Comparison of ENCODE assay signal across 21 cellular contexts in the genomic region with DNA sequence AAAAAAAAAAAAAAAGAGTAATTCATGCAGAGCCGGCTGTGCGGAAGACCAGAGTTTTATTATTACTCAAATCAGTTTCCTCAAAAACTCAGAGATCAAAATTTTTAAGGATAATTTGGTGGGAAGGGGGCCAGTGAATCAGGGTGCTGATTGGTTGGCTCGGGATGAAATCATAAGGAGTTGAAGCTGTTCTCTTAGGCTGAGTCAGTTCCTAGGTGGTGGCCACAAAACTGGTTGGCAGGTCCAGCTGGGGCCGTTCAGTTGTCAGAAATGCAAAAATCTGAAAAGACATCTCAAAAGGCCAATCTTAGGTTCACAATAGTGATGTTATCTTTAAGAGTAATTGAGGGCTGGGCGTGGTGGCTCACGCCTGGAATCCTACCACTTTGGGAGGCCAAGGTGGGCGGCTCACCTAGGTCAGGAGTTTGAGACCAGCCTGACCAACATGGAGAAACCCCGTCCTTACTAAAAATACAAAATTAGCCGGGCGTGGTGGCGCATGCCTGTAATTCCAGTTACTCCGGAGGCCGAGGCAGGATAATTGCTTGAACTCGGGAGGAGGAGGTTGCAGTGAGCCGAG. TPM values are rescaled to one million over a fixed set of nuclear protein-coding genes. Genes with fewer than 3 reads are reported as not detected.
DNase-seq lines count a peak whose midpoint lies in the region; ATAC-seq and TF ChIP-seq lines count a peak whose summit lies in the region.
"Had no signal": no experiment of that assay in that cellular context is flagged by ENCODE, and none has a peak within 500 bp of the region (broad histone marks: within the 10 kb centered on the region; RNA-seq: fewer than 3 reads in every experiment).

No MANE protein-coding gene starts in this region.

- H3K36me3 ChIP-seq in neural progenitor cell: no peaks in the 10 kb centered on the region
- H3K36me3 ChIP-seq in suprapubic skin: no peaks in the 10 kb centered on the region
- no peaks in the 10 kb centered on the region for H3K36me3 ChIP-seq in testis (ENCODE audit: low read depth, missing control alignments)

- H3K4me3 Mint-ChIP-seq in chondrocyte (ENCODE audit: unreplicated experiment) (no peak overlapping the region), neural progenitor cell (peak overlapping the region; percentile 21)

- 63% methylated on average over 15 of the region's 15 CpGs for WGBS in suprapubic skin
- 67 to 78% methylated on average over 15 of the region's 15 CpGs for WGBS in testis, 2 donors

- H3K27ac ChIP-seq in neural progenitor cell (no peak overlapping the region), suprapubic skin (no peak overlapping the region), testis (no peak overlapping the region)

- peaks cover 2% of the 10 kb centered on the region for H3K9me3 ChIP-seq in neural progenitor cell (ENCODE audit: low read depth)
- H3K9me3 ChIP-seq in suprapubic skin: no peaks in the 10 kb centered on the region
- H3K9me3 ChIP-seq in testis: no peaks in the 10 kb centered on the region

- H3K4me1 Mint-ChIP-seq in chondrocyte (ENCODE audit: low read depth): peaks cover 11% of the 10 kb centered on the region
- peaks cover 26% of the 10 kb centered on the region for H3K4me1 Mint-ChIP-seq in neural progenitor cell

- H3K4me1 ChIP-seq in neural progenitor cell (peaks cover 19% of the 10 kb centered on the region), suprapubic skin (peaks cover 45% of the 10 kb centered on the region), testis (peaks cover 36% of the 10 kb centered on the region)

- TF ChIP-seq POLR2A in suprapubic skin (IDR thresholded peaks at IDR 0.05) (no peak), testis (IDR thresholded peaks at IDR 0.05) (no peak)

- H3K79me2 ChIP-seq in neural progenitor cell (ENCODE audit: low read depth): peaks cover 27% of the 10 kb centered on the region

- no peak for TF ChIP-seq EP300 in suprapubic skin (IDR thresholded peaks at IDR 0.05)

- H3K4me3 ChIP-seq in neural progenitor cell (no peak overlapping the region), suprapubic skin (no peak overlapping the region), testis (no peak overlapping the region)

- no peak overlapping the region for H3K9ac ChIP-seq in neural progenitor cell

- H3K9me3 Mint-ChIP-seq in chondrocyte (ENCODE audit: low read depth) (no peaks in the 10 kb centered on the region), neural progenitor cell (peaks cover 5% of the 10 kb centered on the region)

- H3K27me3 ChIP-seq in neural progenitor cell (no peaks in the 10 kb centered on the region), suprapubic skin (no peaks in the 10 kb centered on the region), testis (no peaks in the 10 kb centered on the region)

- DNase-seq in ELF-1 (ENCODE audit: low read depth, low spot score): peak; percentile 26
- peak; percentile 26 for DNase-seq in chondrocyte (ENCODE audit: low spot score)
- no peak for DNase-seq in neural progenitor cell (ENCODE audit: low spot score)
- peak; percentile 45 to 51 for DNase-seq in suprapubic skin (ENCODE audit: low spot score in 2 of 2)
- no peak for DNase-seq in NCI-H2081 treated with DMSO at 0.1 percent for 48 hours (lab: John Stamatoyannopoulos, UW)
- no peak for DNase-seq in testis
- DNase-seq: GOT3, HCEC 1CT, IMR-90, KG1, MM.1S, NCI-H2081, NCI-H2171, NCI-H226, NCI-H510A, NCI-H69, SHP77 treated with DMSO at 0.1 percent for 48 hours had no signal

- H3K27ac Mint-ChIP-seq in chondrocyte (ENCODE audit: unreplicated experiment): no peak overlapping the region
- H3K27ac Mint-ChIP-seq in neural progenitor cell: no peak overlapping the region

- H3K36me3 Mint-ChIP-seq in chondrocyte (ENCODE audit: low read depth) (no peaks in the 10 kb centered on the region), neural progenitor cell (no peaks in the 10 kb centered on the region)

- H4K20me1 ChIP-seq in neural progenitor cell (ENCODE audit: low read depth): peaks cover 5% of the 10 kb centered on the region

- H3K27me3 Mint-ChIP-seq in chondrocyte (ENCODE audit: low read depth): no peaks in the 10 kb centered on the region
- peaks cover 2% of the 10 kb centered on the region for H3K27me3 Mint-ChIP-seq in neural progenitor cell (ENCODE audit: insufficient read depth, low read depth)

- H2AFZ ChIP-seq in neural progenitor cell (replicated peaks): no peak overlapping the region

- ATAC-seq in HG02642 (IDR thresholded peaks at IDR 0.05; ENCODE audit: poor library complexity, unreplicated experiment): no peak

- no peak overlapping the region for H3K4me2 ChIP-seq in neural progenitor cell

- intact Hi-C loops in testis (cut with DNase I; ENCODE audit: low total_unique reads): no loop called here

- TF ChIP-seq CTCF in chondrocyte (IDR thresholded peaks at IDR 0.05) (no peak), neural progenitor cell (IDR thresholded peaks at IDR 0.05) (no peak), suprapubic skin (IDR thresholded peaks at IDR 0.05) (no peak), testis (IDR thresholded peaks at IDR 0.05) (no peak)

- H3F3A ChIP-seq in neural progenitor cell (ENCODE audit: low read depth): peaks cover 21% of the 10 kb centered on the region

RNA-seq across cellular contexts. Expression of a gene that starts 2.3 kb away (rescaled TPM):
- total RNA-seq in chondrocyte (7.7 to 9.4 TPM (median 8.0 TPM) in 3 replicates), neural progenitor cell (ENCODE audit: low replicate concordance) (49.9 and 57.3 TPM in 2 replicates), suprapubic skin (10 to 100 TPM in 3 of 4 donors, 1 to 10 TPM in 1; 8.7 to 25.2 (median 14.6) TPM), testis (10 to 100 TPM; 20.9 to 36.8 TPM)
- polyA plus RNA-seq in testis (ENCODE audit: insufficient read depth, low read depth, low replicate concordance): 16.0 TPM

RNA-seq across cellular contexts. Expression of a gene that starts 15.3 kb away (rescaled TPM):
- total RNA-seq in chondrocyte (not detected in 3 replicates), neural progenitor cell (ENCODE audit: low replicate concordance) (not detected in 2 replicates), suprapubic skin (not detected), testis (1 to 10 TPM; 1.4 to 1.7 TPM)
- 2.8 TPM for polyA plus RNA-seq in testis (ENCODE audit: insufficient read depth, low read depth, low replicate concordance)
- total RNA-seq: A172, G401, IMR-90 had no signal
- polyA plus RNA-seq: BJ, IMR-90 had no signal

RNA-seq across cellular contexts. Expression of a gene that starts 50.4 kb away (rescaled TPM):
- total RNA-seq in chondrocyte: 2.6 to 7.0 TPM (median 2.7 TPM) in 3 replicates
- 51.8 and 74.1 TPM in 2 replicates for total RNA-seq in neural progenitor cell (ENCODE audit: low replicate concordance)
- total RNA-seq in suprapubic skin: 1 to 10 TPM in 1 of 4 donors, under 1 TPM in 2, not detected in 1; 0.55 to 6.8 (median 0.98) TPM
- total RNA-seq in testis: 10 to 100 TPM; 46.3 to 51.6 TPM
- polyA plus RNA-seq in testis (ENCODE audit: insufficient read depth, low read depth, low replicate concordance): 29.3 TPM

Comparison
In these comparisons a context has a peak if more than half of its experiments do, and no peak if none do; other contexts are left out.
1. DNase-seq: peak in ELF-1 (single experiment), chondrocyte (single experiment) and suprapubic skin (2 of 2); none in neural progenitor cell (single experiment), NCI-H2081 treated with DMSO at 0.1 percent for 48 hours (single experiment) and testis (single experiment).